In the genomic region with DNA sequence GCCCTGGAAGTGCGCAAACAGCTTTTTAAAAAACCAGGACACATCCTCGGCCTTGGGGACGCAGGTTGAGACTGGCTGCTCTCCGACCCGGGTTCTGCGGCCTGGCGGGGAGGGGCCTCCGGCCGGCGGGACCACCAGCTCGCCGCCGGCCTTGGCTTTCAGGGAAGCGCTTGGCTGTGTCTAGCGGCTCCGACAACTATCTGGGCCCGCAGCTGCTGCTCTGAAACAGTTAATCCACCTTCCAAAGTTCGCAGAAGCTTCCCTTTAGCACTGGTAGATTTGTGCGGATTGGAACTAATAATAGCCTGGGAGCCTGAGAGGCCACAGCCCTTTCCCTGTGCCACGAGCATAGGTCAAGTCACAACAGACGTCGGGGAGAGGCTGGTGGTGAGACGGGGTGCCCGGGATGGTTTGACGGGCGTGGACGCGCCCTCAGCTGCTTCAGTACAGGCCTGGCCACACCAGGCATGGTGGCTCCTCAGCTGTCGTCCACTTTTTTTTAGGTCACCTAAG, we compare ENCODE assay signal across 12 cellular contexts. TPM values are rescaled to one million over a fixed set of nuclear protein-coding genes. Genes with fewer than 3 reads are reported as not detected.
DNase-seq lines count a peak whose midpoint lies in the region; ATAC-seq, FAIRE-seq and TF ChIP-seq lines count a peak whose summit lies in the region.
"Had no signal": no experiment of that assay in that cellular context is flagged by ENCODE, and none has a peak within 500 bp of the region (broad histone marks: within the 10 kb centered on the region; RNA-seq: fewer than 3 reads in every experiment).

No MANE protein-coding gene starts in this region.

- no peak overlapping the region for H3K27ac Mint-ChIP-seq in astrocyte (ENCODE audit: unreplicated experiment)

- H3K9me3 Mint-ChIP-seq in astrocyte (ENCODE audit: unreplicated experiment) = no peaks in the 10 kb centered on the region
- H3K9me3 Mint-ChIP-seq: activated naive CD4-positive, alpha-beta T cell treated with anti-CD3 and anti-CD28 coated beads, Interleukin-2, amount 50 U/mL, for 72 hours had no signal

- no peak overlapping the region; a peak in 1 of 6 replicates for H3K4me3 ChIP-seq in HepG2 (replicated peaks in 1 of 3; ENCODE audit: insufficient read depth in 1 of 3, low read depth in 2 of 3, low read length in 3 of 3)
- H3K4me3 ChIP-seq in right lobe of liver = no peak overlapping the region
- H3K4me3 ChIP-seq in astrocyte (ENCODE audit: insufficient read depth, low read depth, low read length) = no peak overlapping the region
- no peak overlapping the region for H3K4me3 ChIP-seq in mesendoderm (ENCODE audit: low read length)

- H3K79me1 ChIP-seq in mesendoderm (ENCODE audit: low read length) = peaks cover 2% of the 10 kb centered on the region

- peak overlapping the region; percentile 86 for H3K4me3 Mint-ChIP-seq in astrocyte (ENCODE audit: unreplicated experiment)

- H3K4ac ChIP-seq in mesendoderm (ENCODE audit: low read depth, low read length) = no peak overlapping the region

- H3K27me3 ChIP-seq in HepG2 (ENCODE audit: control insufficient read depth in 1 of 2, insufficient read depth in 2 of 2, low read length in 2 of 2) (peaks cover 5 to 57% of the 10 kb centered on the region in 2 experiments; a peak in 4 of 5 replicates), right lobe of liver (no peaks in the 10 kb centered on the region), astrocyte (ENCODE audit: insufficient read depth, low read length) (no peaks in the 10 kb centered on the region), mesendoderm (ENCODE audit: insufficient read depth, low read length, poor library complexity) (no peaks in the 10 kb centered on the region), foreskin keratinocyte (no peaks in the 10 kb centered on the region)

- no TSS peak for BruUV-seq in HepG2 (replicated peaks; lab: Mats Ljungman, UMichigan)

- peak overlapping the region; percentile 3 for H2BK15ac ChIP-seq in mesendoderm (replicated peaks; ENCODE audit: low read depth)

- no peak overlapping the region for H3K27ac ChIP-seq in HepG2 (ENCODE audit: extremely low read length, insufficient read depth, low read length)
- no peak overlapping the region for H3K27ac ChIP-seq in right lobe of liver
- no peak overlapping the region for H3K27ac ChIP-seq in astrocyte (ENCODE audit: low read depth, low read length)
- no peak overlapping the region for H3K27ac ChIP-seq in mesendoderm (ENCODE audit: low read depth, low read length)
- no peak overlapping the region for H3K27ac ChIP-seq in foreskin keratinocyte
- H3K27ac ChIP-seq: neutrophil had no signal

- H3K23ac ChIP-seq in mesendoderm (ENCODE audit: low read length) = peak overlapping the region; percentile 19

- H2BK5ac ChIP-seq in mesendoderm (ENCODE audit: low read length) = no peak overlapping the region

- H3K79me2 ChIP-seq in HepG2 (ENCODE audit: insufficient read depth, low read length) (no peaks in the 10 kb centered on the region), astrocyte (ENCODE audit: insufficient read depth, low read length) (no peaks in the 10 kb centered on the region), mesendoderm (ENCODE audit: control insufficient read depth, insufficient read depth, low read length) (peaks cover 2% of the 10 kb centered on the region)

- H3K27me3 Mint-ChIP-seq in astrocyte (ENCODE audit: low read depth, unreplicated experiment) = peaks cover 10% of the 10 kb centered on the region

- no peak overlapping the region for H2BK120ac ChIP-seq in mesendoderm (ENCODE audit: low read depth, low read length)

- intact Hi-C loops in HepG2 (cut with micrococcal nuclease; ENCODE audit: unreplicated experiment) (no loop called here), right lobe of liver (cut with DNase I) (no loop called here)

- no peak overlapping the region for H4K5ac ChIP-seq in mesendoderm (ENCODE audit: low read length)

- H3K36me3 Mint-ChIP-seq in astrocyte (ENCODE audit: low read depth, unreplicated experiment) = peaks cover 2% of the 10 kb centered on the region

- CTCF ChIA-PET in HepG2 (lab: Yijun Ruan, JAX; ENCODE audit: low intra/inter-chr PET ratio, low total read pairs) = no interaction called here

- H4K8ac ChIP-seq in mesendoderm (ENCODE audit: low read depth, low read length) = no peak overlapping the region

- H2AK5ac ChIP-seq in mesendoderm (ENCODE audit: low read length) = no peak overlapping the region

- no peak overlapping the region for H3K4me2 ChIP-seq in HepG2 (ENCODE audit: low read depth, low read length)
- peak overlapping the region; percentile 88 for H3K4me2 ChIP-seq in astrocyte (ENCODE audit: low read length)
- peak overlapping the region; percentile 89 for H3K4me2 ChIP-seq in mesendoderm (ENCODE audit: low read length)

- no peak overlapping the region for H2AFZ ChIP-seq in HepG2 (ENCODE audit: low read length)
- no peak overlapping the region for H2AFZ ChIP-seq in astrocyte (ENCODE audit: low read depth, low read length)

- DNase-seq in HepG2 (ENCODE audit: low spot score) = no peak
- no peak for DNase-seq in right lobe of liver
- DNase-seq in astrocyte (ENCODE audit: low read depth) = no peak
- DNase-seq in mesendoderm = peak; percentile 36
- DNase-seq in activated gamma-delta T cell treated with Interleukin-2 at 50 U/mL for 16 hours = no peak
- DNase-seq in foreskin keratinocyte = no peak
- DNase-seq in GM13976 (ENCODE audit: low spot score) = no peak
- DNase-seq: NCI-H2171 had no signal

- no peak for TF ChIP-seq RAD21 in HepG2 (CRISPR knock-in tag; IDR thresholded peaks at IDR 0.05)

- peaks cover 18% of the 10 kb centered on the region for H3K4me1 Mint-ChIP-seq in astrocyte (ENCODE audit: low read depth, unreplicated experiment)

- FAIRE-seq in HepG2 (lab: Jason Lieb, UNC) = no peak
- no peak for FAIRE-seq in astrocyte (lab: Jason Lieb, UNC)
- FAIRE-seq: HTR-8/SVneo had no signal

- H3K56ac ChIP-seq in mesendoderm (ENCODE audit: low read length) = peak overlapping the region; percentile 79

- 41% methylated on average over 13 of the region's 29 CpGs for WGBS in HepG2 (ENCODE audit: low lambda C conversion rate)
- WGBS in right lobe of liver (ENCODE audit: insufficient coverage, low coverage, low lambda C conversion rate, missing lambda C conversion rate) = 66% methylated on average over 5 of the region's 29 CpGs
- no CpG with 5 or more reads among the region's 29 CpGs for WGBS in mesendoderm (ENCODE audit: extremely low coverage, insufficient coverage, low lambda C conversion rate)

- peak overlapping the region; percentile 98 for H3K18ac ChIP-seq in mesendoderm (ENCODE audit: low read length)

- TF ChIP-seq EP300 in HepG2 (IDR thresholded peaks at IDR 0.05; ENCODE audit: low read depth in 2 of 2, low read length in 2 of 2) (no peak), HepG2 (CRISPR knock-in tag; IDR thresholded peaks at IDR 0.05; ENCODE audit: borderline replicate concordance) (no peak)

- H3K9ac ChIP-seq in HepG2 (ENCODE audit: insufficient read depth, low read depth, low read length) = no peak overlapping the region
- no peak overlapping the region for H3K9ac ChIP-seq in astrocyte (ENCODE audit: low read length)
- H3K9ac ChIP-seq in mesendoderm (ENCODE audit: low read length) = peak overlapping the region; percentile 65

- POLR2A ChIA-PET in HepG2 (lab: Yijun Ruan, JAX) = no interaction called here

- H3K4me1 ChIP-seq in HepG2 (ENCODE audit: insufficient read depth, low read length) = 0 out of 2 replicates have a peak, but pooled peaks cover 8% of the 10 kb centered on the region
- H3K4me1 ChIP-seq in right lobe of liver = peaks cover 0 to 7% (median 0%) of the 10 kb centered on the region in 4 donors
- peaks cover 7% of the 10 kb centered on the region for H3K4me1 ChIP-seq in astrocyte (ENCODE audit: insufficient read depth, low read length)
- H3K4me1 ChIP-seq in mesendoderm (ENCODE audit: control insufficient read depth, low read depth, low read length) = no peaks in the 10 kb centered on the region
- H3K4me1 ChIP-seq in foreskin keratinocyte = peaks cover 15% of the 10 kb centered on the region

- H3K36me3 ChIP-seq in HepG2 (replicated peaks in 1 of 2; ENCODE audit: control insufficient read depth in 1 of 2, insufficient read depth in 2 of 2, low read length in 2 of 2) (no peaks in the 10 kb centered on the region), right lobe of liver (no peaks in the 10 kb centered on the region), astrocyte (ENCODE audit: insufficient read depth, low read length) (no peaks in the 10 kb centered on the region), mesendoderm (ENCODE audit: control insufficient read depth, insufficient read depth, low read length) (no peaks in the 10 kb centered on the region)
- H3K36me3 ChIP-seq: neutrophil had no signal

- no peaks in the 10 kb centered on the region for H4K20me1 ChIP-seq in HepG2 (ENCODE audit: insufficient read depth, low read length)
- H4K20me1 ChIP-seq in astrocyte (ENCODE audit: insufficient read depth, low read length) = no peaks in the 10 kb centered on the region

- in situ Hi-C loops in HepG2 (cut with HindIII; ENCODE audit: extremely low pct_ligation_motif_present, low pct_unique_long_range_greater_than_20kb) (no loop called here), GM13976 (cut with MboI; ENCODE audit: low sequenced_read_pairs, unreplicated experiment) (no loop called here)

- no peak for TF ChIP-seq POLR2A in HepG2 (IDR thresholded peaks at IDR 0.05; ENCODE audit: insufficient read depth in 1 of 2, low read depth in 2 of 2, low read length in 2 of 2)
- TF ChIP-seq POLR2A in right lobe of liver (IDR thresholded peaks at IDR 0.05) = no peak

- TF ChIP-seq CTCF in HepG2 (CRISPR knock-in tag; IDR thresholded peaks at IDR 0.05) (no peak), right lobe of liver (IDR thresholded peaks at IDR 0.05) (no peak), astrocyte (IDR thresholded peaks at IDR 0.05; ENCODE audit: insufficient read depth, low read depth, low read length) (no peak), foreskin keratinocyte (conservative IDR thresholded peaks at IDR 0.05) (no peak), GM13976 (IDR thresholded peaks at IDR 0.05; ENCODE audit: borderline replicate concordance, control extremely low read depth, extremely low read depth, insufficient read depth, missing control alignments) (no peak)

- no peaks in the 10 kb centered on the region for H3K9me3 ChIP-seq in HepG2 (ENCODE audit: low read length)
- no peaks in the 10 kb centered on the region for H3K9me3 ChIP-seq in right lobe of liver
- no peaks in the 10 kb centered on the region for H3K9me3 ChIP-seq in astrocyte (ENCODE audit: insufficient read depth, low read depth, low read length)
- H3K9me3 ChIP-seq: neutrophil had no signal

- ATAC-seq in HepG2 (peak; percentile 40), right lobe of liver (no peak), HG02981 (IDR thresholded peaks at IDR 0.05; ENCODE audit: unreplicated experiment) (no peak), foreskin keratinocyte (no peak)
- ATAC-seq: activated naive CD4-positive, alpha-beta T cell treated with anti-CD3 and anti-CD28 coated beads, Interleukin-2, amount 50 U/mL, for 72 hours had no signal

RNA-seq across cellular contexts. Expression of gene SEL1L3, which starts 1.2 kb away (rescaled TPM):
- total RNA-seq in HepG2 (2016; rRNA removed; fragmentation: Illumina TruSeq; extraction: Trizol) = 0.63 and 1.1 TPM in 2 replicates
- total RNA-seq in HepG2 (2016; cell fraction: cytosol; rRNA removed; fragmentation: Illumina TruSeq; extraction: Trizol; ENCODE audit: low read depth) = 0.20 and 1.7 TPM in 2 replicates
- total RNA-seq in HepG2 (2016; cell fraction: insoluble cytoplasmic fraction; rRNA removed; fragmentation: Illumina TruSeq; extraction: Trizol) = 0.45 and 0.68 TPM in 2 replicates
- total RNA-seq in HepG2 (2016; cell fraction: membrane; rRNA removed; fragmentation: Illumina TruSeq; extraction: Trizol) = 0.59 and 0.65 TPM in 2 replicates
- 1.2 and 1.5 TPM in 2 replicates for total RNA-seq in HepG2 (2016; cell fraction: nucleus; rRNA removed; fragmentation: Illumina TruSeq; extraction: Trizol)
- 0.28 and 0.37 TPM in 2 replicates for polyA plus RNA-seq in HepG2 (2011; rRNA removed)
- 0.23 and 0.31 TPM in 2 replicates for polyA plus RNA-seq in HepG2 (2011; cell fraction: cytosol; rRNA removed)
- 0.39 and 0.69 TPM in 2 replicates for polyA plus RNA-seq in HepG2 (2011; cell fraction: nucleus; rRNA removed)
- 0.23 and 1.2 TPM in 2 replicates for polyA plus RNA-seq in HepG2 (2012)
- polyA plus RNA-seq in HepG2 (2016; cell fraction: cytosol; fragmentation: Illumina TruSeq; extraction: Trizol; ENCODE audit: low read depth) = 0.27 TPM in 2 replicates
- 0.36 and 0.53 TPM in 2 replicates for polyA plus RNA-seq in HepG2 (2016; cell fraction: insoluble cytoplasmic fraction; fragmentation: Illumina TruSeq; extraction: Trizol; ENCODE audit: low read depth)
- 0.24 and 0.62 TPM in 2 replicates for polyA plus RNA-seq in HepG2 (2016; cell fraction: membrane; fragmentation: Illumina TruSeq; extraction: Trizol; ENCODE audit: low read depth)
- 1.2 TPM in 2 replicates for polyA plus RNA-seq in HepG2 (2016; cell fraction: nucleus; fragmentation: Illumina TruSeq; extraction: Trizol; ENCODE audit: insufficient read depth, low read depth)
- 1.7 and 66.3 TPM in 2 replicates for polyA minus RNA-seq in HepG2 (2011; rRNA and poly(A)+ RNA removed; ENCODE audit: low replicate concordance)
- polyA minus RNA-seq in HepG2 (2011; cell fraction: cytosol; rRNA and poly(A)+ RNA removed) = 0.44 and 1.8 TPM in 2 replicates
- polyA minus RNA-seq in HepG2 (2011; cell fraction: nucleus; rRNA and poly(A)+ RNA removed) = 0.77 and 2.7 TPM in 2 replicates
- total RNA-seq in right lobe of liver = 10 to 100 TPM in 3 of 6 experiments, 1 to 10 TPM in 3; 5.0 to 33.6 (median 13.3) TPM
- 24.9 and 32.7 TPM in 2 replicates for total RNA-seq in astrocyte
- 34.3 TPM for polyA plus RNA-seq in mesendoderm (2013, experiment 1 of 2)
- 36.9 TPM for polyA plus RNA-seq in mesendoderm (2013, experiment 2 of 2)
- total RNA-seq in foreskin keratinocyte = 31.7 and 33.3 TPM in 2 replicates
- 15.8 and 17.2 TPM in 2 replicates for polyA plus RNA-seq in foreskin keratinocyte

RNA-seq across cellular contexts. Expression of gene SMIM20, which starts 50.1 kb away (rescaled TPM):
- total RNA-seq in HepG2 (2016; rRNA removed; fragmentation: Illumina TruSeq; extraction: Trizol) (30.2 and 36.3 TPM in 2 replicates), right lobe of liver (10 to 100 TPM; 16.0 to 32.5 (median 21.9) TPM), astrocyte (19.4 and 22.3 TPM in 2 replicates), foreskin keratinocyte (21.2 and 28.6 TPM in 2 replicates)
- 49.4 and 69.7 TPM in 2 replicates for total RNA-seq in HepG2 (2016; cell fraction: cytosol; rRNA removed; fragmentation: Illumina TruSeq; extraction: Trizol; ENCODE audit: low read depth)
- total RNA-seq in HepG2 (2016; cell fraction: insoluble cytoplasmic fraction; rRNA removed; fragmentation: Illumina TruSeq; extraction: Trizol) = 29.7 and 32.4 TPM in 2 replicates
- total RNA-seq in HepG2 (2016; cell fraction: membrane; rRNA removed; fragmentation: Illumina TruSeq; extraction: Trizol) = 58.5 and 74.9 TPM in 2 replicates
- 13.3 and 17.3 TPM in 2 replicates for total RNA-seq in HepG2 (2016; cell fraction: nucleus; rRNA removed; fragmentation: Illumina TruSeq; extraction: Trizol)
- polyA plus RNA-seq in HepG2 (2011; rRNA removed) (18.0 and 26.3 TPM in 2 replicates), foreskin keratinocyte (26.1 and 31.3 TPM in 2 replicates)
- polyA plus RNA-seq in HepG2 (2011; cell fraction: cytosol; rRNA removed) = 17.6 and 20.7 TPM in 2 replicates
- polyA plus RNA-seq in HepG2 (2011; cell fraction: nucleus; rRNA removed) = 3.5 and 5.8 TPM in 2 replicates
- polyA plus RNA-seq in HepG2 (2012) = 31.8 and 34.3 TPM in 2 replicates
- polyA plus RNA-seq in HepG2 (2016; cell fraction: cytosol; fragmentation: Illumina TruSeq; extraction: Trizol; ENCODE audit: low read depth) = 50.8 and 84.6 TPM in 2 replicates
- 32.2 and 38.8 TPM in 2 replicates for polyA plus RNA-seq in HepG2 (2016; cell fraction: insoluble cytoplasmic fraction; fragmentation: Illumina TruSeq; extraction: Trizol; ENCODE audit: low read depth)
- 51.2 and 73.4 TPM in 2 replicates for polyA plus RNA-seq in HepG2 (2016; cell fraction: membrane; fragmentation: Illumina TruSeq; extraction: Trizol; ENCODE audit: low read depth)
- 24.1 and 28.3 TPM in 2 replicates for polyA plus RNA-seq in HepG2 (2016; cell fraction: nucleus; fragmentation: Illumina TruSeq; extraction: Trizol; ENCODE audit: insufficient read depth, low read depth)
- 2.2 and 3.3 TPM in 2 replicates for polyA minus RNA-seq in HepG2 (2011; rRNA and poly(A)+ RNA removed; ENCODE audit: low replicate concordance)
- polyA minus RNA-seq in HepG2 (2011; cell fraction: cytosol; rRNA and poly(A)+ RNA removed) = 5.4 TPM in 2 replicates
- 2.6 and 4.0 TPM in 2 replicates for polyA minus RNA-seq in HepG2 (2011; cell fraction: nucleus; rRNA and poly(A)+ RNA removed)
- polyA plus RNA-seq in mesendoderm (2013, experiment 1 of 2) = 28.3 TPM
- 28.3 TPM for polyA plus RNA-seq in mesendoderm (2013, experiment 2 of 2)
